In the genomic region with DNA sequence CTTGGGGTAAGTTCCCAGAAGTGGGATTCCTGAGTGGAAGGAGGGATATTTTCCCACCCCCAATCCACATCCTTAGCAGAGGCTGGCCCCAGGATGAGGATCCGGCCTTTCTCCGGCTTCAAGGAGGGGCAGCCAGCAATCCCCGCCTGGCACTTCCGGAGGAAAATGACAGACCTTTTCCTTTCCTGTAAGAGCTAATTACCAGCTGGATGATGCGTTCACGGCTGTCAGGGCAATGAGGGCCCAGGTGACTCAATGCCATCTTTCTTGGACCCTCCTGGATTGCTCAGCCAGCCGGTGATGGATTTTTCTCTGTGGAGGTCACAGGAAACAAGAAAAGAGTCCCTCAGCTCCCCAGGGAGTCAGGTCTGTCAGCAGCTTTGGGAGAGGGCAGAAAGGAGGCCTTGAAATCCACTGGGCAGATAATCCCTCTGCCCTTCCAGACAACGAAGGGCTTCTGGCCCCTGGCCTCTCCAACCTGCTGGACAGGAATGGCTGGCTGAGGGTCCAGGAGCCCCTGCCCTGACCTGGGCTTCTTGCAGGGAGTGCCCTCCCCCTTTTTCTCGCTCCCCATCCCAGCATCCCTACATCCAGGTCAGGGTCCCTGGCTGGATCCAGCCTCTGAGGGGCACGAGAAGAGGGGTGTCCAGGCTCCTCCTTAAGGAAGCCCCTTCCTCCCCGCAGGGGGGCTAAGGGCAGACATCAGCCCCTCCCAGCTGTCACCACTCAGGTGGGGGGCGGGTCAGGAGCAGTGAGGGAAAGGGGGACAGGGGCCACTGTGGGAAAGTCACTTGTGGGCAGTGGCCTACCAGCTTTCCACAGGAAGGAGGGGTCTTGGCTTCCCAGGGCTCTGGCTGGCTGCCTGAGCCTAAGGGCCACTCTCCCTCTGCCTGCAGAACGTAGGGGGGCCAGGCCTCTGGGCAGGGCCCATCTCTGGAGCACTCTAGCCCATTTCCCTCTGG, we compare ENCODE assay signal across 13 cellular contexts. TPM values are rescaled to one million over a fixed set of nuclear protein-coding genes. Genes with fewer than 3 reads are reported as not detected.
DNase-seq lines count a peak whose midpoint lies in the region; ATAC-seq, FAIRE-seq and TF ChIP-seq lines count a peak whose summit lies in the region.
"Had no signal": no experiment of that assay in that cellular context is flagged by ENCODE, and none has a peak within 500 bp of the region (broad histone marks: within the 10 kb centered on the region; RNA-seq: fewer than 3 reads in every experiment).

No MANE protein-coding gene starts in this region.

- H3K9ac ChIP-seq in astrocyte (ENCODE audit: low read length) = peak overlapping the region; percentile 38

- H3K4me2 ChIP-seq in astrocyte (ENCODE audit: low read length) = peak overlapping the region; percentile 51

- ATAC-seq in left lung (peak; percentile 9), HG02973 (IDR thresholded peaks at IDR 0.05; ENCODE audit: unreplicated experiment) (no peak), GM21717 (IDR thresholded peaks at IDR 0.05; ENCODE audit: unreplicated experiment) (no peak), HG02798 (IDR thresholded peaks at IDR 0.05; ENCODE audit: poor library complexity, unreplicated experiment) (no peak)

- H3K36me3 ChIP-seq in astrocyte (ENCODE audit: insufficient read depth, low read length) = no peaks in the 10 kb centered on the region
- H3K36me3 ChIP-seq in left lung = no peaks in the 10 kb centered on the region

- peaks cover 2% of the 10 kb centered on the region for H3K4me1 Mint-ChIP-seq in astrocyte (ENCODE audit: low read depth, unreplicated experiment)

- no peaks in the 10 kb centered on the region for H3K27me3 ChIP-seq in astrocyte (ENCODE audit: insufficient read depth, low read length)
- peaks cover 0 to 25% of the 10 kb centered on the region in 2 donors for H3K27me3 ChIP-seq in left lung

- no peaks in the 10 kb centered on the region for H3K9me3 ChIP-seq in astrocyte (ENCODE audit: insufficient read depth, low read depth, low read length)
- no peaks in the 10 kb centered on the region for H3K9me3 ChIP-seq in left lung

- H3K36me3 Mint-ChIP-seq in astrocyte (ENCODE audit: low read depth, unreplicated experiment) = no peaks in the 10 kb centered on the region
- H3K36me3 Mint-ChIP-seq: CD4-positive, CD25-positive, alpha-beta regulatory T cell had no signal

- TF ChIP-seq CTCF in astrocyte (IDR thresholded peaks at IDR 0.05; ENCODE audit: insufficient read depth, low read depth, low read length) (no peak), left lung (IDR thresholded peaks at IDR 0.05) (no peak)

- FAIRE-seq in astrocyte (lab: Jason Lieb, UNC) = peak; percentile 52
- FAIRE-seq: GM12892 had no signal

- peaks cover 25% of the 10 kb centered on the region for H3K27me3 Mint-ChIP-seq in astrocyte (ENCODE audit: low read depth, unreplicated experiment)

- no peaks in the 10 kb centered on the region for H4K20me1 ChIP-seq in astrocyte (ENCODE audit: insufficient read depth, low read length)

- H3K27ac Mint-ChIP-seq in astrocyte (ENCODE audit: unreplicated experiment) = no peak overlapping the region
- H3K27ac Mint-ChIP-seq: CD4-positive, CD25-positive, alpha-beta regulatory T cell had no signal

- H2AFZ ChIP-seq in astrocyte (ENCODE audit: low read depth, low read length) = peak overlapping the region; percentile 70

- H3K9me3 Mint-ChIP-seq in astrocyte (ENCODE audit: unreplicated experiment) = no peaks in the 10 kb centered on the region
- H3K9me3 Mint-ChIP-seq: CD4-positive, CD25-positive, alpha-beta regulatory T cell had no signal

- H3K4me1 ChIP-seq in astrocyte (ENCODE audit: insufficient read depth, low read length) (peaks cover 39% of the 10 kb centered on the region), left lung (peaks cover 0 to 5% of the 10 kb centered on the region in 2 donors)

- peak overlapping the region; percentile 43 for H3K27ac ChIP-seq in astrocyte (ENCODE audit: low read depth, low read length)
- H3K27ac ChIP-seq in left lung = peak overlapping the region; percentile 48 to 72
- H3K27ac ChIP-seq: SK-N-MC had no signal

- H3K4me3 Mint-ChIP-seq in astrocyte (ENCODE audit: unreplicated experiment) = no peak overlapping the region
- H3K4me3 Mint-ChIP-seq: CD4-positive, CD25-positive, alpha-beta regulatory T cell had no signal

- H3K79me2 ChIP-seq in astrocyte (ENCODE audit: insufficient read depth, low read length) = no peaks in the 10 kb centered on the region

- no peak overlapping the region for H3K4me3 ChIP-seq in astrocyte (ENCODE audit: insufficient read depth, low read depth, low read length)
- H3K4me3 ChIP-seq in left lung = no peak overlapping the region
- H3K4me3 ChIP-seq: SK-N-MC had no signal

- intact Hi-C loops in left lung (cut with DNase I) = loop anchor here (10.0 kb wide), 2 partner anchors 55 to 95 kb away; no protein-coding TSS in a partner anchor

- DNase-seq in 8988T (peak; percentile 59), GM03348 (ENCODE audit: low spot score) (peak; percentile 62), astrocyte (ENCODE audit: low read depth) (peak; percentile 44), left lung (no peak), occipital lobe (lab: John Stamatoyannopoulos, UW) (no peak)
- DNase-seq: CD4-positive, CD25-positive, alpha-beta regulatory T cell; midbrain; NCI-H1694 treated with DMSO at 0.1 percent for 48 hours had no signal

RNA-seq across cellular contexts. Expression of a gene that starts 16.1 kb away (rescaled TPM):
- 8.4 and 16.6 TPM in 2 replicates for total RNA-seq in astrocyte
- total RNA-seq in left lung = 10 to 100 TPM; 16.4 to 19.0 TPM
- 9.7 TPM for total RNA-seq in occipital lobe

RNA-seq across cellular contexts. Expression of a gene that starts 24.8 kb away (rescaled TPM):
- total RNA-seq in astrocyte = 0.86 and 1.1 TPM in 2 replicates
- 1 to 10 TPM; 2.5 to 2.9 TPM for total RNA-seq in left lung
- 6.4 TPM for total RNA-seq in occipital lobe
- total RNA-seq: CD4-positive, CD25-positive, alpha-beta regulatory T cell had no signal

Comparison
In these comparisons a context has a peak if more than half of its experiments do, and no peak if none do; other contexts are left out.
1. DNase-seq: peak in 8988T (single experiment), GM03348 (single experiment) and astrocyte (single experiment); none in left lung (0 of 2) and occipital lobe (single experiment).